Comparison of ENCODE assay signal across 8 cellular contexts in the genomic region with DNA sequence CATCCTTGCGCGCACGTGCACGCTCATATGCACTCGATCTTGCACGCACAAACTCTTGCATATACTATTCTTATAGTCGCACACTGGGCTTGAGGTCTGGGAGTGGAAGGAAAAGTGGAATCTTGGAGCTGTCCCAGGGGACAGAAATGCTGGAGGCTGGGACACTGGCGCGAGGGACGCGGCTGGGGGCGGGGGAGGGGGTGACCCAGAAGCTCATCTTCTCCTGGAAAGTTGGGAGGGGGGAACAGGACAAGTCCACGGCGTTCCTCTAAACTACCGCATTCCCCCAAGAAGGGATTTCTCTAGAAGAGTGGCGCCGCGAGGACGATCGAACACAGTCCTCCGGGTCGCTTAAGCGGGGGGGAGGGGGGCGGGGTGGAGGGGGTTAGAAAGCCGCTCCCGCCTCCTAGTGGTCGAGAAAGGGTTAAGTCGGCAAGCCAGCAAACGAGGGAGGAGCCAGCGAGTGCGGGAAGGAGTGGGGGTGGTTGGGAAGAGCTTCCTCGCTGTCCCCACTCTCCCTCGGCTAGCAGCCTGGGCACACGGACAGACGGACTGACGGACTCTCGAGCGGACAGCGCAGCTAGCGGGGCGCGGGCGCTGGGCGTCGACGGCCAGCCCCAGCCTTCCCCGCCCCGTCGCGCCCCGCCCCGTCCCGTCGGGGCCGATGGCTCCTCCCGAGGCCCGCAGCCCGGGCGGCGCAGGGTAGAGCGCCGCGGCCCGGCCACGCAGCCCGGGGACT. TPM values are rescaled to one million over a fixed set of nuclear protein-coding genes. Genes with fewer than 3 reads are reported as not detected.
DNase-seq lines count a peak whose midpoint lies in the region; ATAC-seq and TF ChIP-seq lines count a peak whose summit lies in the region.

A gene (plus strand): TSS at position 512 of the 739 bp plus-strand sequence. CDS start 338 bp downstream, outside the sequence.

- H3K27ac Mint-ChIP-seq in T-helper 2 cell treated with Interferon-gamma antibody and Interleukin-4, amounts not matched to agents 5 μg/mL and 100 μg/mL, for 36 hours = no peak within 1 kb of the TSS
- no peak within 1 kb of the TSS for H3K27ac Mint-ChIP-seq in stimulated activated effector memory CD8-positive, alpha-beta T cell treated with anti-CD3 and anti-CD28 coated beads, Interleukin-12 subunit alpha, Interleukin-12 subunit beta, amount 100 ng/mL, for 72 hours

- H3K27me3 Mint-ChIP-seq in T-helper 2 cell treated with Interferon-gamma antibody and Interleukin-4, amounts not matched to agents 5 μg/mL and 100 μg/mL, for 36 hours (ENCODE audit: low read depth) = peaks cover 50% of the 10 kb centered on the region

- no peak for DNase-seq in AG09309 (ENCODE audit: low read depth)
- DNase-seq in NAMALWA (ENCODE audit: low spot score) = peak; percentile 54
- DNase-seq in T-helper 2 cell treated with Interferon-gamma antibody and Interleukin-4, amounts not matched to agents 5 μg/mL and 100 μg/mL, for 36 hours (ENCODE audit: low spot score) = peak; percentile 40
- peak; percentile 32 to 58 for DNase-seq in cardiac fibroblast (ENCODE audit: low read depth in 2 of 2)
- DNase-seq in left lobe of liver (ENCODE audit: low spot score) = peak; percentile 81
- DNase-seq in stimulated activated effector memory CD8-positive, alpha-beta T cell treated with anti-CD3 and anti-CD28 coated beads, Interleukin-12 subunit alpha, Interleukin-12 subunit beta, amount 100 ng/mL, for 72 hours (ENCODE audit: low spot score in 2 of 2) = peak in 1 of 2 donors; percentile 74
- no peak for DNase-seq in inferior parietal cortex (ENCODE audit: extremely low spot score)

- no peaks in the 10 kb centered on the region for H3K36me3 Mint-ChIP-seq in T-helper 2 cell treated with Interferon-gamma antibody and Interleukin-4, amounts not matched to agents 5 μg/mL and 100 μg/mL, for 36 hours (ENCODE audit: low read depth)
- H3K36me3 Mint-ChIP-seq in stimulated activated effector memory CD8-positive, alpha-beta T cell treated with anti-CD3 and anti-CD28 coated beads, Interleukin-12 subunit alpha, Interleukin-12 subunit beta, amount 100 ng/mL, for 72 hours = peaks cover 9% of the 10 kb centered on the region

- no peak for TF ChIP-seq CTCF in AG09309 (IDR thresholded peaks at IDR 0.05; ENCODE audit: control insufficient read depth, insufficient read depth, low read depth, low read length, missing control alignments)
- TF ChIP-seq CTCF in cardiac fibroblast (IDR thresholded peaks at IDR 0.05; ENCODE audit: low read depth, low read length) = no peak

- H3K4me3 Mint-ChIP-seq in T-helper 2 cell treated with Interferon-gamma antibody and Interleukin-4, amounts not matched to agents 5 μg/mL and 100 μg/mL, for 36 hours = peak within 1 kb of the TSS; percentile 84
- peak within 1 kb of the TSS; percentile 81 for H3K4me3 Mint-ChIP-seq in stimulated activated effector memory CD8-positive, alpha-beta T cell treated with anti-CD3 and anti-CD28 coated beads, Interleukin-12 subunit alpha, Interleukin-12 subunit beta, amount 100 ng/mL, for 72 hours

- peaks cover 19% of the 10 kb centered on the region for H3K4me1 Mint-ChIP-seq in T-helper 2 cell treated with Interferon-gamma antibody and Interleukin-4, amounts not matched to agents 5 μg/mL and 100 μg/mL, for 36 hours (ENCODE audit: low read depth)
- peaks cover 46% of the 10 kb centered on the region for H3K4me1 Mint-ChIP-seq in stimulated activated effector memory CD8-positive, alpha-beta T cell treated with anti-CD3 and anti-CD28 coated beads, Interleukin-12 subunit alpha, Interleukin-12 subunit beta, amount 100 ng/mL, for 72 hours

- peak; percentile 40 for ATAC-seq in GM19351 (IDR thresholded peaks at IDR 0.05; ENCODE audit: unreplicated experiment)
- peak; percentile 52 for ATAC-seq in left lobe of liver
- ATAC-seq in stimulated activated effector memory CD8-positive, alpha-beta T cell treated with anti-CD3 and anti-CD28 coated beads, Interleukin-12 subunit alpha, Interleukin-12 subunit beta, amount 100 ng/mL, for 72 hours = peak; percentile 57

- peak within 1 kb of the TSS; percentile 40 for H3K4me3 ChIP-seq in AG09309 (ENCODE audit: control insufficient read depth, low read depth, low read length)
- H3K4me3 ChIP-seq in cardiac fibroblast (replicated peaks in 1 of 2; ENCODE audit: low read depth in 2 of 2, low read length in 2 of 2) = peak within 1 kb of the TSS; percentile 47 to 48

- H3K9me3 Mint-ChIP-seq in T-helper 2 cell treated with Interferon-gamma antibody and Interleukin-4, amounts not matched to agents 5 μg/mL and 100 μg/mL, for 36 hours = no peaks in the 10 kb centered on the region
- no peaks in the 10 kb centered on the region for H3K9me3 Mint-ChIP-seq in stimulated activated effector memory CD8-positive, alpha-beta T cell treated with anti-CD3 and anti-CD28 coated beads, Interleukin-12 subunit alpha, Interleukin-12 subunit beta, amount 100 ng/mL, for 72 hours

RNA-seq across cellular contexts. Expression of the gene that starts here (rescaled TPM):
- 22.0 TPM for total RNA-seq in left lobe of liver

Comparison
In these comparisons a context has a peak if more than half of its experiments do, and no peak if none do; other contexts are left out.
1. DNase-seq: peak in NAMALWA (single experiment), T-helper 2 cell treated with Interferon-gamma antibody and Interleukin-4, amounts not matched to agents 5 μg/mL and 100 μg/mL, for 36 hours (single experiment), cardiac fibroblast (2 of 2) and left lobe of liver (single experiment); none in AG09309 (single experiment) and inferior parietal cortex (single experiment).
2. Peak in every context shown above with its lines, with median percentiles within 50 percentile points of each other: ATAC-seq.